9 cellular contexts compared by ENCODE assay signal in genomic region chr14:75522224-75522764, GRCh38.
DNase-seq lines count a peak whose midpoint lies in the region; ATAC-seq lines count a peak whose summit lies in the region.
"Had no signal": no experiment of that assay in that cellular context is flagged by ENCODE, and none has a peak within 500 bp of the region (broad histone marks: within the 10 kb centered on the region; RNA-seq: fewer than 3 reads in every experiment).

A gene with protein sequence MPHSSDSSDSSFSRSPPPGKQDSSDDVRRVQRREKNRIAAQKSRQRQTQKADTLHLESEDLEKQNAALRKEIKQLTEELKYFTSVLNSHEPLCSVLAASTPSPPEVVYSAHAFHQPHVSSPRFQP (plus strand): TSS chr14:75522469. CDS start chr14:75522683, 214 bp downstream.

- H3K27me3 Mint-ChIP-seq in effector memory CD8-positive, alpha-beta T cell: no peaks in the 10 kb centered on the region

- peak within 1 kb of the TSS; percentile 98 to 99 for H3K27ac Mint-ChIP-seq in effector memory CD8-positive, alpha-beta T cell

- H3K4me3 Mint-ChIP-seq in effector memory CD8-positive, alpha-beta T cell: peak within 1 kb of the TSS; percentile 98 to 100

- peak; percentile 42 to 51 (median 48) for DNase-seq in activated CD4-positive, CD25-positive, alpha-beta regulatory T cell (lab: John Stamatoyannopoulos, UW)
- DNase-seq in effector memory CD8-positive, alpha-beta T cell: peak; percentile 52 to 63 (median 54)
- DNase-seq in stimulated activated CD4-positive, alpha-beta T cell treated with anti-CD3 and anti-CD28 coated beads, Interleukin-12 subunit alpha, Interleukin-12 subunit beta, amount 100 ng/mL, for 4 hours: peak; percentile 68
- DNase-seq in NCI-H226 (no peak), iPS-NIHi11 (ENCODE audit: low spot score) (no peak), cortex of kidney (lab: John Stamatoyannopoulos, UW) (no peak)

- H3K36me3 Mint-ChIP-seq in effector memory CD8-positive, alpha-beta T cell (ENCODE audit: insufficient read depth): peaks cover 27% of the 10 kb centered on the region

- H3K9me3 Mint-ChIP-seq in effector memory CD8-positive, alpha-beta T cell: no peaks in the 10 kb centered on the region

- ATAC-seq in GM18873 (IDR thresholded peaks at IDR 0.05; ENCODE audit: low FRiP score, unreplicated experiment): peak; percentile 46
- peak; percentile 64 for ATAC-seq in HG03135 (IDR thresholded peaks at IDR 0.05; ENCODE audit: unreplicated experiment)
- ATAC-seq in effector memory CD8-positive, alpha-beta T cell (replicated peaks): peak; percentile 85
- ATAC-seq: Panc1 had no signal

- peaks cover 56 to 65% of the 10 kb centered on the region in 2 donors for H3K4me1 Mint-ChIP-seq in effector memory CD8-positive, alpha-beta T cell (ENCODE audit: low read depth in 2 of 2)

Comparison
In these comparisons a context has a peak if more than half of its experiments do, and no peak if none do; other contexts are left out.
1. DNase-seq: peak in activated CD4-positive, CD25-positive, alpha-beta regulatory T cell (4 of 4), effector memory CD8-positive, alpha-beta T cell (3 of 3) and stimulated activated CD4-positive, alpha-beta T cell treated with anti-CD3 and anti-CD28 coated beads, Interleukin-12 subunit alpha, Interleukin-12 subunit beta, amount 100 ng/mL, for 4 hours (single experiment); none in NCI-H226 (single experiment), iPS-NIHi11 (single experiment) and cortex of kidney (single experiment).
2. Peak in every context shown above with its lines, with median percentiles within 50 percentile points of each other: ATAC-seq.